23 cellular contexts compared by ENCODE assay signal in the genomic region with DNA sequence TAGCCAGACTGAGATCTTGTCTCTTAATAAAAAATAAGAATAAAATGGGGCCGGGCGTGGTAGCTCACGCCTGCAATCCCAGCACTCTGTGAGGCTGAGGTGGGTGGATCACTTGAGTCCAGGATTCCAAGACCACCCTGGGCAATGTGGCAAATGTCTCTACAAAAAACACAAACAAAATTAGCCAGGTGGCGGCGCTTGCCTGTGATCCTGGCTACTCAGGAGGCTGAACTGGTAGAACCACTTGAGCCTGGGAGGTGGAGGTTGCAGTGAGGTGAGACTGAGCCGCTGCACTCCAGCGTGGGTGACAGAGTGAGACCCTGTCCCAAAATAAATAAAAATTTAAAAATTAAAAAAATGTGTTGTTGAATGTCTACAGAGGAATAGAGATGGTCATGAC. TPM values are rescaled to one million over a fixed set of nuclear protein-coding genes. Genes with fewer than 3 reads are reported as not detected.
DNase-seq lines count a peak whose midpoint lies in the region; ATAC-seq, FAIRE-seq and TF ChIP-seq lines count a peak whose summit lies in the region.
"Had no signal": no experiment of that assay in that cellular context is flagged by ENCODE, and none has a peak within 500 bp of the region (broad histone marks: within the 10 kb centered on the region; RNA-seq: fewer than 3 reads in every experiment).

No MANE protein-coding gene starts in this region.

- H3K27ac ChIP-seq in HepG2 (ENCODE audit: extremely low read length, insufficient read depth, low read length) (no peak overlapping the region), right lobe of liver (no peak overlapping the region)
- H3K27ac ChIP-seq: esophagus muscularis mucosa, neural progenitor cell, uterus had no signal

- no peak overlapping the region for H3K9ac ChIP-seq in HepG2 (ENCODE audit: insufficient read depth, low read depth, low read length)
- H3K9ac ChIP-seq: neural progenitor cell had no signal

- H3K36me3 ChIP-seq in HepG2 (replicated peaks in 1 of 2; ENCODE audit: control insufficient read depth in 1 of 2, insufficient read depth in 2 of 2, low read length in 2 of 2) (no peaks in the 10 kb centered on the region), right lobe of liver (no peaks in the 10 kb centered on the region)
- H3K36me3 ChIP-seq: esophagus muscularis mucosa, neural progenitor cell, uterus had no signal

- no peaks in the 10 kb centered on the region for H3K9me3 Mint-ChIP-seq in activated CD4-positive, alpha-beta T cell treated with anti-CD3 and anti-CD28 coated beads, Interleukin-2, amount 10 ng/mL, durations not matched to agents 7 days and 5 days
- H3K9me3 Mint-ChIP-seq: activated CD4-positive, alpha-beta memory T cell treated with anti-CD3 and anti-CD28 coated beads, Interleukin-2, amount 10 ng/mL, durations not matched to agents 7 days and 5 days; activated naive CD4-positive, alpha-beta T cell treated with anti-CD3 and anti-CD28 coated beads, Interleukin-2, amount 10 ng/mL, durations not matched to agents 7 days and 5 days; activated T-cell treated with anti-CD3 and anti-CD28 coated beads, Interleukin-2, amount 50 U/mL, for 4 hours; central memory CD8-positive, alpha-beta T cell; neural progenitor cell had no signal

- H3K27ac Mint-ChIP-seq in activated CD4-positive, alpha-beta T cell treated with anti-CD3 and anti-CD28 coated beads, Interleukin-2, amount 10 ng/mL, durations not matched to agents 7 days and 5 days = no peak overlapping the region
- H3K27ac Mint-ChIP-seq: activated naive CD4-positive, alpha-beta T cell treated with anti-CD3 and anti-CD28 coated beads, Interleukin-2, amount 10 ng/mL, durations not matched to agents 7 days and 5 days; neural progenitor cell had no signal

- no peak overlapping the region; the same call in 1 of the 2 replicates for H3K4me2 ChIP-seq in HepG2 (ENCODE audit: low read depth, low read length)
- H3K4me2 ChIP-seq: neural progenitor cell had no signal

- TF ChIP-seq EP300 in HepG2 (IDR thresholded peaks at IDR 0.05; ENCODE audit: low read depth in 2 of 2, low read length in 2 of 2) = no peak
- TF ChIP-seq EP300 in HepG2 (CRISPR knock-in tag; IDR thresholded peaks at IDR 0.05; ENCODE audit: borderline replicate concordance) = no peak

- H3K36me3 Mint-ChIP-seq in activated CD4-positive, alpha-beta T cell treated with anti-CD3 and anti-CD28 coated beads, Interleukin-2, amount 10 ng/mL, durations not matched to agents 7 days and 5 days (ENCODE audit: low read depth) = no peaks in the 10 kb centered on the region
- H3K36me3 Mint-ChIP-seq: activated naive CD4-positive, alpha-beta T cell treated with anti-CD3 and anti-CD28 coated beads, Interleukin-2, amount 10 ng/mL, durations not matched to agents 7 days and 5 days; neural progenitor cell had no signal

- ATAC-seq in HepG2 (no peak), right lobe of liver (no peak), GM18858 (IDR thresholded peaks at IDR 0.05; ENCODE audit: unreplicated experiment) (no peak)
- ATAC-seq: activated T-cell treated with anti-CD3 and anti-CD28 coated beads, Interleukin-2, amount 50 U/mL, for 4 hours; left cardiac atrium had no signal

- peaks cover 13% of the 10 kb centered on the region for H3K79me2 ChIP-seq in HepG2 (ENCODE audit: insufficient read depth, low read length)

- DNase-seq in HepG2 (ENCODE audit: low spot score) = no peak
- no peak for DNase-seq in right lobe of liver
- DNase-seq in NB4 (ENCODE audit: low read depth) = no peak
- peak; percentile 42 for DNase-seq in epithelial cell of esophagus (ENCODE audit: low read depth)
- DNase-seq in stimulated activated CD4-positive, alpha-beta T cell treated with anti-CD3 and anti-CD28 coated beads, Interleukin-1b, Interleukin-23, amount 100 ng/mL, for 48 hours = no peak
- DNase-seq in activated gamma-delta T cell treated with Interleukin-2 at 50 U/mL for 16 hours = no peak
- DNase-seq in activated CD4-positive, alpha-beta T cell treated with anti-CD3 and anti-CD28 coated beads, Interleukin-2, amount 10 ng/mL, durations not matched to agents 7 days and 5 days = no peak
- DNase-seq: activated CD4-positive, alpha-beta memory T cell treated with anti-CD3 and anti-CD28 coated beads, Interleukin-2, amount 10 ng/mL, durations not matched to agents 7 days and 5 days; activated naive CD4-positive, alpha-beta T cell treated with anti-CD3 and anti-CD28 coated beads, Interleukin-2, amount 10 ng/mL, durations not matched to agents 7 days and 5 days; activated T-cell treated with anti-CD3 and anti-CD28 coated beads, Interleukin-2, amount 50 U/mL, for 4 hours; aorta; GOT3; left cardiac atrium; MM.1S; NCI-H1694; NCI-H446 treated with DMSO at 0.1 percent for 48 hours; SIG-M5; stimulated activated CD8-positive, alpha-beta memory T cell treated with anti-CD3 and anti-CD28 coated beads, Interleukin-4, amount 100 ng/mL, for 48 hours; uterus had no signal

- FAIRE-seq in HepG2 (lab: Jason Lieb, UNC) = no peak

- CTCF ChIA-PET in HepG2 (lab: Yijun Ruan, JAX; ENCODE audit: low intra/inter-chr PET ratio, low total read pairs) = no interaction called here
- CTCF ChIA-PET in activated CD4-positive, alpha-beta T cell treated with anti-CD3 and anti-CD28 coated beads, Interleukin-2, amount 10 ng/mL, durations not matched to agents 7 days and 5 days (lab: Charles Lee) = no interaction called here

- H3K4me1 Mint-ChIP-seq in activated CD4-positive, alpha-beta T cell treated with anti-CD3 and anti-CD28 coated beads, Interleukin-2, amount 10 ng/mL, durations not matched to agents 7 days and 5 days = peaks cover 14% of the 10 kb centered on the region

- H3K9me3 ChIP-seq in HepG2 (ENCODE audit: low read length) (no peaks in the 10 kb centered on the region), right lobe of liver (no peaks in the 10 kb centered on the region)
- H3K9me3 ChIP-seq: esophagus muscularis mucosa, uterus had no signal

- POLR2A ChIA-PET in HepG2 (lab: Yijun Ruan, JAX) = interaction anchor here (2.5 kb wide), 1 partner anchor 23 kb away, joined by 11 read pairs; the partner anchor contains the start of gene TUBB3
- POLR2A ChIA-PET in activated CD4-positive, alpha-beta T cell treated with anti-CD3 and anti-CD28 coated beads, Interleukin-2, amount 10 ng/mL, durations not matched to agents 7 days and 5 days (lab: Charles Lee) = interaction anchor here (0.7 kb wide), 1 partner anchor 1152 kb away, joined by 3 read pairs; no protein-coding TSS in a partner anchor

- H3K4me3 ChIP-seq in HepG2 (replicated peaks in 1 of 3; ENCODE audit: insufficient read depth in 1 of 3, low read depth in 2 of 3, low read length in 3 of 3) (no peak overlapping the region), right lobe of liver (no peak overlapping the region), NB4 (ENCODE audit: low read depth, low read length) (no peak overlapping the region), epithelial cell of esophagus (ENCODE audit: low read length) (no peak overlapping the region)
- H3K4me3 ChIP-seq: esophagus muscularis mucosa, neural progenitor cell, uterus had no signal

- TF ChIP-seq POLR2A in HepG2 (IDR thresholded peaks at IDR 0.05; ENCODE audit: insufficient read depth in 1 of 2, low read depth in 2 of 2, low read length in 2 of 2) = no peak
- TF ChIP-seq POLR2A in right lobe of liver (IDR thresholded peaks at IDR 0.05) = no peak
- TF ChIP-seq POLR2A in NB4 (IDR thresholded peaks at IDR 0.05; ENCODE audit: extremely low read depth, insufficient read length) = no peak

- peaks cover 32% of the 10 kb centered on the region for H3K4me1 ChIP-seq in HepG2 (ENCODE audit: insufficient read depth, low read length)
- H3K4me1 ChIP-seq in right lobe of liver = peaks cover 0 to 13% (median 4%) of the 10 kb centered on the region in 4 donors

- H3K27me3 ChIP-seq in HepG2 (ENCODE audit: control insufficient read depth in 1 of 2, insufficient read depth in 2 of 2, low read length in 2 of 2) (peaks cover 0 to 34% of the 10 kb centered on the region in 2 experiments; a peak in 4 of 5 replicates), right lobe of liver (no peaks in the 10 kb centered on the region)
- H3K27me3 ChIP-seq: uterus had no signal

- in situ Hi-C loops in HepG2 (cut with HindIII; ENCODE audit: extremely low pct_ligation_motif_present, low pct_unique_long_range_greater_than_20kb) = no loop called here

- TF ChIP-seq RAD21 in HepG2 (CRISPR knock-in tag; IDR thresholded peaks at IDR 0.05) = no peak

- WGBS in HepG2 (ENCODE audit: low lambda C conversion rate) = 15% methylated on average over 7 of the region's 7 CpGs
- WGBS in right lobe of liver (ENCODE audit: insufficient coverage, low coverage, low lambda C conversion rate, missing lambda C conversion rate) = 68% methylated on average over 7 of the region's 7 CpGs

- H3K4me3 Mint-ChIP-seq in activated CD4-positive, alpha-beta T cell treated with anti-CD3 and anti-CD28 coated beads, Interleukin-2, amount 10 ng/mL, durations not matched to agents 7 days and 5 days = no peak overlapping the region
- H3K4me3 Mint-ChIP-seq: activated CD4-positive, alpha-beta memory T cell treated with anti-CD3 and anti-CD28 coated beads, Interleukin-2, amount 10 ng/mL, durations not matched to agents 7 days and 5 days; activated naive CD4-positive, alpha-beta T cell treated with anti-CD3 and anti-CD28 coated beads, Interleukin-2, amount 10 ng/mL, durations not matched to agents 7 days and 5 days; activated T-cell treated with anti-CD3 and anti-CD28 coated beads, Interleukin-2, amount 50 U/mL, for 4 hours; neural progenitor cell had no signal

- intact Hi-C loops in HepG2 (cut with micrococcal nuclease; ENCODE audit: unreplicated experiment) = no loop called here
- intact Hi-C loops in right lobe of liver (cut with DNase I) = no loop called here

- peaks cover 28% of the 10 kb centered on the region for H3K27me3 Mint-ChIP-seq in activated CD4-positive, alpha-beta T cell treated with anti-CD3 and anti-CD28 coated beads, Interleukin-2, amount 10 ng/mL, durations not matched to agents 7 days and 5 days

- TF ChIP-seq CTCF in HepG2 (CRISPR knock-in tag; IDR thresholded peaks at IDR 0.05) = peak; percentile 46
- TF ChIP-seq CTCF in right lobe of liver (IDR thresholded peaks at IDR 0.05) = no peak
- TF ChIP-seq CTCF in NB4 (IDR thresholded peaks at IDR 0.05; ENCODE audit: low read depth, low read length) = peak; percentile 4
- TF ChIP-seq CTCF in epithelial cell of esophagus (IDR thresholded peaks at IDR 0.05; ENCODE audit: insufficient read depth, low read depth, low read length, missing control alignments) = peak; percentile 11

- H4K20me1 ChIP-seq in HepG2 (ENCODE audit: insufficient read depth, low read length) = no peaks in the 10 kb centered on the region

- BruUV-seq in HepG2 (replicated peaks; lab: Mats Ljungman, UMichigan) = no TSS peak

- no peak overlapping the region for H2AFZ ChIP-seq in HepG2 (ENCODE audit: low read length)
- H2AFZ ChIP-seq: neural progenitor cell had no signal

RNA-seq across cellular contexts. Expression of gene DEF8, which starts 2.9 kb away (rescaled TPM):
- 98.5 and 107 TPM in 2 replicates for total RNA-seq in HepG2 (2016; rRNA removed; fragmentation: Illumina TruSeq; extraction: Trizol)
- total RNA-seq in HepG2 (2016; cell fraction: cytosol; rRNA removed; fragmentation: Illumina TruSeq; extraction: Trizol; ENCODE audit: low read depth) = 134 and 176 TPM in 2 replicates
- 103 and 113 TPM in 2 replicates for total RNA-seq in HepG2 (2016; cell fraction: insoluble cytoplasmic fraction; rRNA removed; fragmentation: Illumina TruSeq; extraction: Trizol)
- total RNA-seq in HepG2 (2016; cell fraction: membrane; rRNA removed; fragmentation: Illumina TruSeq; extraction: Trizol) = 127 and 160 TPM in 2 replicates
- 48.8 and 61.5 TPM in 2 replicates for total RNA-seq in HepG2 (2016; cell fraction: nucleus; rRNA removed; fragmentation: Illumina TruSeq; extraction: Trizol)
- 98.2 and 108 TPM in 2 replicates for polyA plus RNA-seq in HepG2 (2011; rRNA removed)
- 100 and 138 TPM in 2 replicates for polyA plus RNA-seq in HepG2 (2011; cell fraction: cytosol; rRNA removed)
- polyA plus RNA-seq in HepG2 (2011; cell fraction: nucleus; rRNA removed) = 490 and 545 TPM in 2 replicates
- polyA plus RNA-seq in HepG2 (2012) = 37.2 and 56.0 TPM in 2 replicates
- polyA plus RNA-seq in HepG2 (2016; cell fraction: cytosol; fragmentation: Illumina TruSeq; extraction: Trizol; ENCODE audit: low read depth) = 170 and 205 TPM in 2 replicates
- 116 and 132 TPM in 2 replicates for polyA plus RNA-seq in HepG2 (2016; cell fraction: insoluble cytoplasmic fraction; fragmentation: Illumina TruSeq; extraction: Trizol; ENCODE audit: low read depth)
- 126 and 153 TPM in 2 replicates for polyA plus RNA-seq in HepG2 (2016; cell fraction: membrane; fragmentation: Illumina TruSeq; extraction: Trizol; ENCODE audit: low read depth)
- polyA plus RNA-seq in HepG2 (2016; cell fraction: nucleus; fragmentation: Illumina TruSeq; extraction: Trizol; ENCODE audit: insufficient read depth, low read depth) = 123 and 136 TPM in 2 replicates
- 22.3 and 116 TPM in 2 replicates for polyA minus RNA-seq in HepG2 (2011; rRNA and poly(A)+ RNA removed; ENCODE audit: low replicate concordance)
- 31.8 and 36.4 TPM in 2 replicates for polyA minus RNA-seq in HepG2 (2011; cell fraction: cytosol; rRNA and poly(A)+ RNA removed)
- polyA minus RNA-seq in HepG2 (2011; cell fraction: nucleus; rRNA and poly(A)+ RNA removed) = 46.0 and 51.1 TPM in 2 replicates
- 10 to 100 TPM; 16.7 to 44.1 (median 20.7) TPM for total RNA-seq in right lobe of liver
- total RNA-seq in activated CD4-positive, alpha-beta T cell treated with anti-CD3 and anti-CD28 coated beads, Interleukin-2, amount 10 ng/mL, durations not matched to agents 7 days and 5 days = 10 to 100 TPM; 30.7 to 35.5 TPM

RNA-seq across cellular contexts. Expression of gene TUBB3, which starts 22.5 kb away (rescaled TPM):
- total RNA-seq in HepG2 (2016; rRNA removed; fragmentation: Illumina TruSeq; extraction: Trizol) = 161 and 185 TPM in 2 replicates
- 94.2 and 96.8 TPM in 2 replicates for total RNA-seq in HepG2 (2016; cell fraction: cytosol; rRNA removed; fragmentation: Illumina TruSeq; extraction: Trizol; ENCODE audit: low read depth)
- 145 and 195 TPM in 2 replicates for total RNA-seq in HepG2 (2016; cell fraction: insoluble cytoplasmic fraction; rRNA removed; fragmentation: Illumina TruSeq; extraction: Trizol)
- total RNA-seq in HepG2 (2016; cell fraction: membrane; rRNA removed; fragmentation: Illumina TruSeq; extraction: Trizol) = 140 and 142 TPM in 2 replicates
- total RNA-seq in HepG2 (2016; cell fraction: nucleus; rRNA removed; fragmentation: Illumina TruSeq; extraction: Trizol) = 81.3 and 94.7 TPM in 2 replicates
- 110 and 152 TPM in 2 replicates for polyA plus RNA-seq in HepG2 (2011; rRNA removed)
- 84.2 and 120 TPM in 2 replicates for polyA plus RNA-seq in HepG2 (2011; cell fraction: cytosol; rRNA removed)
- 168 and 179 TPM in 2 replicates for polyA plus RNA-seq in HepG2 (2011; cell fraction: nucleus; rRNA removed)
- polyA plus RNA-seq in HepG2 (2012) = 45.2 and 119 TPM in 2 replicates
- 63.1 and 64.3 TPM in 2 replicates for polyA plus RNA-seq in HepG2 (2016; cell fraction: cytosol; fragmentation: Illumina TruSeq; extraction: Trizol; ENCODE audit: low read depth)
- 127 and 159 TPM in 2 replicates for polyA plus RNA-seq in HepG2 (2016; cell fraction: insoluble cytoplasmic fraction; fragmentation: Illumina TruSeq; extraction: Trizol; ENCODE audit: low read depth)
- 87.3 and 99.0 TPM in 2 replicates for polyA plus RNA-seq in HepG2 (2016; cell fraction: membrane; fragmentation: Illumina TruSeq; extraction: Trizol; ENCODE audit: low read depth)
- polyA plus RNA-seq in HepG2 (2016; cell fraction: nucleus; fragmentation: Illumina TruSeq; extraction: Trizol; ENCODE audit: insufficient read depth, low read depth) = 138 and 154 TPM in 2 replicates
- polyA minus RNA-seq in HepG2 (2011; rRNA and poly(A)+ RNA removed; ENCODE audit: low replicate concordance) = 34.9 and 340 TPM in 2 replicates
- polyA minus RNA-seq in HepG2 (2011; cell fraction: cytosol; rRNA and poly(A)+ RNA removed) = 99.4 and 107 TPM in 2 replicates
- polyA minus RNA-seq in HepG2 (2011; cell fraction: nucleus; rRNA and poly(A)+ RNA removed) = 34.8 and 42.6 TPM in 2 replicates
- total RNA-seq in right lobe of liver = under 1 TPM in 4 of 6 experiments, not detected in 2; 0.13 to 0.86 (median 0.36) TPM
- 1 to 10 TPM; 1.1 to 1.6 TPM for total RNA-seq in activated CD4-positive, alpha-beta T cell treated with anti-CD3 and anti-CD28 coated beads, Interleukin-2, amount 10 ng/mL, durations not matched to agents 7 days and 5 days

RNA-seq across cellular contexts. Expression of gene MC1R, which starts 27.0 kb away (rescaled TPM):
- 7.2 and 9.1 TPM in 2 replicates for total RNA-seq in HepG2 (2016; rRNA removed; fragmentation: Illumina TruSeq; extraction: Trizol)
- 3.5 and 3.7 TPM in 2 replicates for total RNA-seq in HepG2 (2016; cell fraction: cytosol; rRNA removed; fragmentation: Illumina TruSeq; extraction: Trizol; ENCODE audit: low read depth)
- 8.1 and 8.7 TPM in 2 replicates for total RNA-seq in HepG2 (2016; cell fraction: insoluble cytoplasmic fraction; rRNA removed; fragmentation: Illumina TruSeq; extraction: Trizol)
- total RNA-seq in HepG2 (2016; cell fraction: membrane; rRNA removed; fragmentation: Illumina TruSeq; extraction: Trizol) = 8.1 and 9.5 TPM in 2 replicates
- 7.2 and 7.7 TPM in 2 replicates for total RNA-seq in HepG2 (2016; cell fraction: nucleus; rRNA removed; fragmentation: Illumina TruSeq; extraction: Trizol)
- 14.8 and 20.0 TPM in 2 replicates for polyA plus RNA-seq in HepG2 (2011; rRNA removed)
- 14.8 and 18.9 TPM in 2 replicates for polyA plus RNA-seq in HepG2 (2011; cell fraction: cytosol; rRNA removed)
- polyA plus RNA-seq in HepG2 (2011; cell fraction: nucleus; rRNA removed) = 89.3 and 96.4 TPM in 2 replicates
- 6.5 and 12.0 TPM in 2 replicates for polyA plus RNA-seq in HepG2 (2012)
- polyA plus RNA-seq in HepG2 (2016; cell fraction: cytosol; fragmentation: Illumina TruSeq; extraction: Trizol; ENCODE audit: low read depth) = 2.9 and 3.1 TPM in 2 replicates
- 6.7 and 7.1 TPM in 2 replicates for polyA plus RNA-seq in HepG2 (2016; cell fraction: insoluble cytoplasmic fraction; fragmentation: Illumina TruSeq; extraction: Trizol; ENCODE audit: low read depth)
- 6.5 and 7.5 TPM in 2 replicates for polyA plus RNA-seq in HepG2 (2016; cell fraction: membrane; fragmentation: Illumina TruSeq; extraction: Trizol; ENCODE audit: low read depth)
- polyA plus RNA-seq in HepG2 (2016; cell fraction: nucleus; fragmentation: Illumina TruSeq; extraction: Trizol; ENCODE audit: insufficient read depth, low read depth) = 17.7 and 19.3 TPM in 2 replicates
- 23.7 and 30.7 TPM in 2 replicates for polyA minus RNA-seq in HepG2 (2011; rRNA and poly(A)+ RNA removed; ENCODE audit: low replicate concordance)
- 5.4 and 5.5 TPM in 2 replicates for polyA minus RNA-seq in HepG2 (2011; cell fraction: cytosol; rRNA and poly(A)+ RNA removed)
- polyA minus RNA-seq in HepG2 (2011; cell fraction: nucleus; rRNA and poly(A)+ RNA removed) = 16.0 and 17.0 TPM in 2 replicates
- 1 to 10 TPM in 2 of 6 experiments, under 1 TPM in 4; 0.31 to 1.6 (median 0.77) TPM for total RNA-seq in right lobe of liver
- total RNA-seq in activated CD4-positive, alpha-beta T cell treated with anti-CD3 and anti-CD28 coated beads, Interleukin-2, amount 10 ng/mL, durations not matched to agents 7 days and 5 days = 1 to 10 TPM; 5.0 to 6.6 TPM

Comparison
In these comparisons a context has a peak if more than half of its experiments do, and no peak if none do; other contexts are left out.
1. CTCF ChIP-seq: peak in HepG2 (single experiment), NB4 (single experiment) and epithelial cell of esophagus (single experiment); none in right lobe of liver (0 of 4).
2. RNA of gene TUBB3, which starts 22.5 kb away (total RNA-seq): 81.3 to 195 TPM in HepG2; 1.1 to 1.6 TPM in activated CD4-positive, alpha-beta T cell treated with anti-CD3 and anti-CD28 coated beads, Interleukin-2, amount 10 ng/mL, durations not matched to agents 7 days and 5 days and 0.13 to 0.86 TPM in right lobe of liver; every median in the first group is over 10 times any median in the second.